8 cellular contexts compared by ENCODE assay signal in the genomic region with DNA sequence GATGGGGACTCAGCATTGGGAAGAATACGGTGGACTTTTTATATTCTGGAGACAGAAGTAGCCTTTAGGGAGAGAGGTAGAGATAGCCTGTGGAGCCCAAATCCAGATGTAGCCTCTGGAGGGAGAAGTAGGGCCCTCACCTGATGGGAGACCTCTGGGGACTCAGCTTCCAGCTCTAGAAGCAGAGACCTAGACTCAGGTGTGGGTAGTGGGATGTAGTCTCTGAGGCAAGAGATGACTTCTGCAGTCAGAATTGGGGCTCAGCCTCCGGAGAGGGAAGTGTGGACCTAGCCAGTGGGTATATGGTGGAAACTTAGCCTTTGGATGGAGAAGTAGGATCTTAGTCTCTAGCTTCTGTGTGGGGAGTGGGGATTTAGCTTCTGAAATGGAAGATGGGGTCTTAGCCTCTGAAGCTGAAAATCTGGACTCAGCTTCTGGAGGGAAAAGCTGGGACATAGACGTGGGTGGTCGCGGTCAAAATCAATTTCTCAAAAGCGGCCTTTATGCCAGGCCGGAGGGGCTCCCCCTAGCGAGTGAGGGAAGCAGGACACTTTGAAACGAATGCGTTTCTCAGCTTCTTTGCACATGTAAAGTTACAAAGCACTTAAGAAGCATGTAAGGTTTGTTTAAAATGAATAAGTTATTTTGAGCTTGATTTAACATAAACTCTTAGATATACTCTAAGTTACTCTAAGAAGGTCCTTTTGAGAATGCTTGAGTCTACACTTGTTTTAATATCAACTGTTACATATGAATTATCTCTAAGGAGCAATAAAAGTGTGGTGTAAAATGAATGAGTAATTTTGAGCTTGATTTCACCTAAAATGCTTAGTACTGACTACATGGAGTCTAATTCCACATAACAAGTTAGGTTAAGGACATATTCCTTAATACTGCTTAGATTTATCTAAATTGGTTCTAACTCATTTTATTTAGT.
DNase-seq lines count a peak whose midpoint lies in the region; ATAC-seq and TF ChIP-seq lines count a peak whose summit lies in the region.

No MANE protein-coding gene starts in this region.

- no peak overlapping the region for H3K4me2 ChIP-seq in parathyroid adenoma (ENCODE audit: low read length)

- H3K4me3 ChIP-seq in fibroblast of pulmonary artery (replicated peaks; ENCODE audit: low read depth, low read length) (no peak overlapping the region), parathyroid adenoma (ENCODE audit: low read depth, low read length) (no peak overlapping the region)

- H3K9me3 ChIP-seq in parathyroid adenoma (ENCODE audit: control insufficient read depth, low read length): no peaks in the 10 kb centered on the region

- no peak overlapping the region for H3K27ac ChIP-seq in parathyroid adenoma

- no peak overlapping the region for H3K9ac ChIP-seq in parathyroid adenoma

- H3K79me2 ChIP-seq in parathyroid adenoma: no peaks in the 10 kb centered on the region

- TF ChIP-seq CTCF in fibroblast of pulmonary artery (IDR thresholded peaks at IDR 0.05; ENCODE audit: low read length, missing control alignments) (peak; percentile 92), parathyroid adenoma (IDR thresholded peaks at IDR 0.05) (peak; percentile 81)

- H3K4me1 ChIP-seq in parathyroid adenoma: no peaks in the 10 kb centered on the region

- H2AFZ ChIP-seq in parathyroid adenoma: peak overlapping the region; percentile 53

- ATAC-seq in HG02642 (IDR thresholded peaks at IDR 0.05; ENCODE audit: poor library complexity, unreplicated experiment) (no peak), HG03097 (IDR thresholded peaks at IDR 0.05; ENCODE audit: low FRiP score, unreplicated experiment) (no peak)

- H3K27me3 ChIP-seq in parathyroid adenoma (ENCODE audit: control insufficient read depth, insufficient read depth, low read length): no peaks in the 10 kb centered on the region

- no peaks in the 10 kb centered on the region for H3K36me3 ChIP-seq in parathyroid adenoma (ENCODE audit: control insufficient read depth, insufficient read depth, low read length)

- peak; percentile 46 to 47 for DNase-seq in activated CD4-positive, alpha-beta T cell treated with anti-CD3 and anti-CD28 coated beads for 24 hours (ENCODE audit: low read depth in 2 of 2)
- no peak for DNase-seq in activated CD4-positive, alpha-beta T cell treated with anti-CD3 and anti-CD28 coated beads for 1 hour
- DNase-seq in NCI-H345 treated with DMSO at 0.1 percent for 48 hours (lab: John Stamatoyannopoulos, UW; ENCODE audit: unreplicated experiment) (peak; percentile 12), activated T-cell treated with anti-CD3 and anti-CD28 coated beads for 48 hours (ENCODE audit: low read depth) (peak; percentile 41), fibroblast of pulmonary artery (ENCODE audit: low read depth) (peak; percentile 61)
